In the genomic region with DNA sequence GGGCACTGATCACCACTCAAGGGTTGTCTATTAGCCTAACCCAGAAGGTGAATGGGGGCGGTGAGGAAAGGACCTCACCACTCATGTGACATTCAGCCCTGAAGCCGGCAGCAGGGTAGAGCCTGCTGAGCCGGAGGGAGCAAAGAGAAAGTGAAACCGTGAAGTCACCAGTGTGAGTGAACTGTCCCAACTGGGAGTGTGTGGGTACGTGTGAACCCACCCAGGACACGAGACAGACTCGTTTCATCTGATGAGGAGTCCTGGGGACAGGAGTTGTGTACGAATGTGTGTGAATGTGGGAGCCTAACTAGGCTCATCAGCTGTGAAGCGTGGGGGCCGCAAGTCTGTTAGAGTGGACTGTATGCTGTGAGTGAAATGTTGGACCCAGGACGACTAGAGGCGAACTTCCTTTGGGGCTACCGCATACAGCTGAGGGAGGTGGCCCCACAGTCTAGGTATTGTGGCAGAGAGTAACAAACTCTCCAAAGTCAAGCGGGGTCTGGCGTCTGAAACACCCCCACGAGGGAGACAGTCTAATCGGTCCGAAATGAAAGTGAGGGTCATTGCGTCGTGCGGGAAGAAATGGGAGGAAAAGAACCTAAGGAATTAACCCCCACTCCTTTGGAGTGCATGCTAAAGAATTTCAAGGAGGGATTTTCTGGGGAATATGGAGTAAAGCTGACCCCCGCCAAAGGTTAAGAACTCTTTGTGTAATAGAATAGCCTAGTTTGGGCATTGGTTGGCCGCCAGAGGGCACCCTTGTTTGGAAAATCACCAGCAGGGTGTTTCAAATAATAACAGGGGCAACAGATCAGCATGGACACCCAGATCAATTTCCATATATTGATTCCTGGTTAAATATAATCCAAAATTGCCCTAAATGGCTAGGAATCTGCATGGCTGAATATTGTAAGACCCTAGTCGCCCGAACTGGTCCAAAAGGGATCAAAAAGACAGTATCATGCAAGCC, we compare ENCODE assay signal across 9 cellular contexts.
DNase-seq lines count a peak whose midpoint lies in the region; ATAC-seq and TF ChIP-seq lines count a peak whose summit lies in the region.
"Had no signal": no experiment of that assay in that cellular context is flagged by ENCODE, and none has a peak within 500 bp of the region (broad histone marks: within the 10 kb centered on the region; RNA-seq: fewer than 3 reads in every experiment).

No MANE protein-coding gene starts in this region.

- DNase-seq in NT2/D1 (ENCODE audit: low read depth, low spot score), result peak; percentile 8
- peak; percentile 28 for DNase-seq in choroid plexus epithelial cell (ENCODE audit: low read depth)
- peak in 3 of 4 experiments; percentile 16 to 27 (median 16) for DNase-seq in stimulated activated CD4-positive, alpha-beta T cell treated with anti-CD3 and anti-CD28 coated beads, Interleukin-1b, Interleukin-23, amount 100 ng/mL, for 24 hours (ENCODE audit: low read depth in 4 of 4, low spot score in 1 of 4)
- DNase-seq in NCI-H510A (lab: John Stamatoyannopoulos, UW), result no peak
- no peak for DNase-seq in NCI-H128 (lab: John Stamatoyannopoulos, UW; ENCODE audit: unreplicated experiment)
- DNase-seq in GM19240 (ENCODE audit: insufficient read length, low spot score), result no peak
- no peak for DNase-seq in NCI-H69 (lab: John Stamatoyannopoulos, UW)
- DNase-seq: IMR-90 had no signal

- H3K4me3 ChIP-seq in NT2/D1 (ENCODE audit: insufficient read length, low read depth), result no peak overlapping the region
- no peak overlapping the region for H3K4me3 ChIP-seq in choroid plexus epithelial cell (ENCODE audit: low read depth, low read length)

- no peaks in the 10 kb centered on the region for H3K9me3 ChIP-seq in NT2/D1 (ENCODE audit: insufficient read depth, low read length)

- no peaks in the 10 kb centered on the region for H3K4me1 ChIP-seq in NT2/D1 (ENCODE audit: insufficient read depth, insufficient read length)

- no peak overlapping the region for H3K9ac ChIP-seq in NT2/D1 (ENCODE audit: insufficient read length, low read depth)

- TF ChIP-seq CTCF in choroid plexus epithelial cell (conservative IDR thresholded peaks at IDR 0.05; ENCODE audit: low read depth, low read length), result peak; percentile 57

- no peaks in the 10 kb centered on the region for H3K36me3 ChIP-seq in NT2/D1 (ENCODE audit: insufficient read depth, insufficient read length, low read length)

- H3K27me3 ChIP-seq in NT2/D1 (ENCODE audit: insufficient read depth, insufficient read length), result no peaks in the 10 kb centered on the region

- ATAC-seq in GM21423 (IDR thresholded peaks at IDR 0.05; ENCODE audit: unreplicated experiment), result peak; percentile 76

Comparison
In these comparisons a context has a peak if more than half of its experiments do, and no peak if none do; other contexts are left out.
1. DNase-seq: peak in NT2/D1 (single experiment), choroid plexus epithelial cell (single experiment) and stimulated activated CD4-positive, alpha-beta T cell treated with anti-CD3 and anti-CD28 coated beads, Interleukin-1b, Interleukin-23, amount 100 ng/mL, for 24 hours (3 of 4); none in NCI-H510A (single experiment), NCI-H128 (single experiment), GM19240 (single experiment) and NCI-H69 (single experiment).